Comparison of ENCODE assay signal across 1 cellular context in genomic region chr2:29042581-29043075, GRCh38.
TF ChIP-seq lines count a peak whose summit lies in the region.

No MANE protein-coding gene starts in this region.

TF ChIP-seq in HepG2, 621 proteins besides CTCF, POLR2A, EP300 and RAD21 (continued from another document):
- 0 out of 2 replicates have a peak, but pooled peaks have one; percentile 36 for TF ChIP-seq MAFF (IDR thresholded peaks at IDR 0.05; ENCODE audit: low read depth, low read length)
- TF ChIP-seq ZSCAN31 (CRISPR knock-in tag; IDR thresholded peaks at IDR 0.05; ENCODE audit: low read depth), result peak; percentile 95
- TF ChIP-seq MAFK (conservative IDR thresholded peaks at IDR 0.05 in 1 of 2, IDR thresholded peaks at IDR 0.05 in 1 of 2; ENCODE audit: low read length in 2 of 2), result peak in 1 of 2 experiments; percentile 53; a peak in 3 of 4 replicates
- no peak for TF ChIP-seq TGIF2 (CRISPR knock-in tag; IDR thresholded peaks at IDR 0.05)
- TF ChIP-seq ZNF589 (CRISPR knock-in tag; conservative IDR thresholded peaks at IDR 0.05), result no peak
- TF ChIP-seq ZNF564 (CRISPR knock-in tag; IDR thresholded peaks at IDR 0.05), result no peak
- TF ChIP-seq FOXA3 (CRISPR knock-in tag; IDR thresholded peaks at IDR 0.05), result peak; percentile 52; the same call in 1 of the 2 replicates
- no peak for TF ChIP-seq ZNF629 (CRISPR knock-in tag; conservative IDR thresholded peaks at IDR 0.05)
- no peak for TF ChIP-seq ZNF136 (CRISPR knock-in tag; IDR thresholded peaks at IDR 0.05; ENCODE audit: low read depth)
- TF ChIP-seq FOSL2 (CRISPR knock-in tag; IDR thresholded peaks at IDR 0.05), result peak; percentile 15; the same call in 1 of the 2 replicates
- no peak for TF ChIP-seq ZNF83 (CRISPR knock-in tag; IDR thresholded peaks at IDR 0.05; ENCODE audit: borderline replicate concordance)
- TF ChIP-seq CENPBD1 (CRISPR knock-in tag; IDR thresholded peaks at IDR 0.05; ENCODE audit: borderline replicate concordance, low read depth), result no peak
- no peak for TF ChIP-seq ZSCAN25 (CRISPR knock-in tag; IDR thresholded peaks at IDR 0.05)
- no peak for TF ChIP-seq NONO (IDR thresholded peaks at IDR 0.05)
- TF ChIP-seq NONO (CRISPR knock-in tag; conservative IDR thresholded peaks at IDR 0.05), result no peak
- no peak for TF ChIP-seq FOXA1 (IDR thresholded peaks at IDR 0.05)
- TF ChIP-seq FOXA1 (CRISPR knock-in tag; IDR thresholded peaks at IDR 0.05), result 0 out of 2 replicates have a peak, but pooled peaks have one; percentile 48
- TF ChIP-seq TAF1 (CRISPR knock-in tag; IDR thresholded peaks at IDR 0.05), result no peak
- no peak for TF ChIP-seq CEBPB (IDR thresholded peaks at IDR 0.05; ENCODE audit: borderline replicate concordance, low read depth, low read length)
- no peak for TF ChIP-seq ZKSCAN8 (CRISPR knock-in tag; IDR thresholded peaks at IDR 0.05; ENCODE audit: borderline replicate concordance)
- TF ChIP-seq RAD51 (IDR thresholded peaks at IDR 0.05; ENCODE audit: borderline replicate concordance), result no peak
- no peak for TF ChIP-seq PRDM15 (CRISPR knock-in tag; IDR thresholded peaks at IDR 0.05)
- peak; percentile 94 for TF ChIP-seq NFE2L2 (IDR thresholded peaks at IDR 0.05; ENCODE audit: low read length)
- no peak for TF ChIP-seq ZNF253 (CRISPR knock-in tag; IDR thresholded peaks at IDR 0.05; ENCODE audit: borderline replicate concordance)
